2 cellular contexts compared by ENCODE assay signal in genomic region chrX:7133036-7133412, GRCh38.
TF ChIP-seq lines count a peak whose summit lies in the region.

No MANE protein-coding gene starts in this region.

TF ChIP-seq in GM23338, 12 proteins besides CTCF, POLR2A, EP300 and RAD21 (continued from another document):
- TF ChIP-seq ZNF462 (CRISPR knock-in tag; IDR thresholded peaks at IDR 0.05) (no peak), ETS1 (IDR thresholded peaks at IDR 0.05) (no peak)

TF ChIP-seq in WTC11, 78 proteins besides CTCF, POLR2A, EP300 and RAD21 (continued from another document):
- TF ChIP-seq FOXK1 (CRISPR knock-in tag; IDR thresholded peaks at IDR 0.05) (no peak), ARID4B (CRISPR knock-in tag; IDR thresholded peaks at IDR 0.05; ENCODE audit: borderline replicate concordance) (no peak), JUN (CRISPR knock-in tag; IDR thresholded peaks at IDR 0.05) (no peak), ZNF396 (CRISPR knock-in tag; IDR thresholded peaks at IDR 0.05; ENCODE audit: borderline replicate concordance) (no peak), ZNF281 (CRISPR knock-in tag; IDR thresholded peaks at IDR 0.05) (no peak)
